19 cellular contexts compared by ENCODE assay signal in genomic region chr13:37667631-37668161, GRCh38.
"Had no signal": no experiment of that assay in that cellular context is flagged by ENCODE, and none has a peak within 500 bp of the region (broad histone marks: within the 10 kb centered on the region; RNA-seq: fewer than 3 reads in every experiment).

No MANE protein-coding gene starts in this region.

- DNase-seq: activated CD4-positive, alpha-beta memory T cell treated with anti-CD3 and anti-CD28 coated beads, Interleukin-2, amount 10 ng/mL, durations not matched to agents 7 days and 5 days; activated CD4-positive, alpha-beta T cell treated with anti-CD3 and anti-CD28 coated beads for 48 hours; activated CD4-positive, CD25-positive, alpha-beta regulatory T cell; activated naive CD4-positive, alpha-beta T cell; activated T-cell treated with anti-CD3 and anti-CD28 coated beads, Interleukin-2, amount 50 U/mL, for 1 hour; anterior cingulate cortex; head of caudate nucleus; mucosa of descending colon; naive B cell; ovary; spleen; stimulated activated naive CD4-positive, alpha-beta T cell treated with Interleukin-2 at 50 U/mL for 16 hours; T-cell; uterus had no signal

- H3K4me3 ChIP-seq: coronary artery, left lung, mucosa of descending colon, neural progenitor cell, ovary, spleen, tibial nerve, uterus had no signal

- H3K4me1 Mint-ChIP-seq: activated CD4-positive, alpha-beta memory T cell treated with anti-CD3 and anti-CD28 coated beads, Interleukin-2, amount 10 ng/mL, durations not matched to agents 7 days and 5 days; activated T-helper 17 cell treated with anti-CD3 and anti-CD28 coated beads, Interleukin-2, amount 50 U/mL, for 72 hours; naive B cell; T-cell had no signal

- H3K9me3 ChIP-seq: left lung, mucosa of descending colon, ovary, spleen, tibial nerve, uterus had no signal

- H3K4me3 Mint-ChIP-seq: activated CD4-positive, alpha-beta memory T cell treated with anti-CD3 and anti-CD28 coated beads, Interleukin-2, amount 10 ng/mL, durations not matched to agents 7 days and 5 days; activated T-helper 17 cell treated with anti-CD3 and anti-CD28 coated beads, Interleukin-2, amount 50 U/mL, for 72 hours; naive B cell; neural progenitor cell; T-cell had no signal

- H3K36me3 Mint-ChIP-seq: naive B cell, T-cell had no signal

- H3K27ac Mint-ChIP-seq: activated CD4-positive, alpha-beta memory T cell treated with anti-CD3 and anti-CD28 coated beads, Interleukin-2, amount 10 ng/mL, durations not matched to agents 7 days and 5 days; activated T-helper 17 cell treated with anti-CD3 and anti-CD28 coated beads, Interleukin-2, amount 50 U/mL, for 72 hours; neural progenitor cell; T-cell had no signal

- H3K27me3 Mint-ChIP-seq: activated CD4-positive, alpha-beta memory T cell treated with anti-CD3 and anti-CD28 coated beads, Interleukin-2, amount 10 ng/mL, durations not matched to agents 7 days and 5 days; activated T-helper 17 cell treated with anti-CD3 and anti-CD28 coated beads, Interleukin-2, amount 50 U/mL, for 72 hours; naive B cell; T-cell had no signal

- H3K27me3 ChIP-seq: left lung, neural progenitor cell, ovary, spleen, tibial nerve, uterus had no signal

- H3K36me3 ChIP-seq: left lung, neural progenitor cell, ovary, spleen, tibial nerve, uterus had no signal

- H3K4me1 ChIP-seq: left lung, neural progenitor cell, spleen, tibial nerve, uterus had no signal

- H3K27ac ChIP-seq: coronary artery, left lung, neural progenitor cell, ovary, spleen, tibial nerve, uterus had no signal

- H3K9me3 Mint-ChIP-seq: activated CD4-positive, alpha-beta memory T cell treated with anti-CD3 and anti-CD28 coated beads, Interleukin-2, amount 10 ng/mL, durations not matched to agents 7 days and 5 days; activated T-helper 17 cell treated with anti-CD3 and anti-CD28 coated beads, Interleukin-2, amount 50 U/mL, for 72 hours had no signal
